In genomic region chr2:88765154-88765948, GRCh38 we compare ENCODE assay signal across 8 cellular contexts.
DNase-seq lines count a peak whose midpoint lies in the region; ATAC-seq and TF ChIP-seq lines count a peak whose summit lies in the region.

No MANE protein-coding gene starts in this region.

- ATAC-seq in HG03135 (IDR thresholded peaks at IDR 0.05; ENCODE audit: unreplicated experiment) (peak; percentile 62), thoracic aorta (ENCODE audit: insufficient number of reproducible peaks, low FRiP score, low read depth) (no peak), HG03378 (IDR thresholded peaks at IDR 0.05; ENCODE audit: unreplicated experiment) (no peak)

- H3K4me1 ChIP-seq in thoracic aorta (ENCODE audit: control insufficient read depth in 1 of 2, low read depth in 2 of 2): peaks cover 0 to 11% of the 10 kb centered on the region in 2 donors

- H3K9me3 ChIP-seq in thoracic aorta: no peaks in the 10 kb centered on the region

- no peaks in the 10 kb centered on the region for H3K36me3 ChIP-seq in thoracic aorta

- peak; percentile 80 for DNase-seq in DMS153 (lab: John Stamatoyannopoulos, UW)
- DNase-seq in SW 1271 (lab: John Stamatoyannopoulos, UW): peak; percentile 32 to 74
- peak; percentile 50 for DNase-seq in dermis blood vessel endothelial cell
- DNase-seq in midbrain (lab: John Stamatoyannopoulos, UW): peak; percentile 3
- DNase-seq in thoracic aorta (ENCODE audit: low spot score): no peak
- DNase-seq in GOT3 (lab: John Stamatoyannopoulos, UW): no peak

- H3K27ac ChIP-seq in thoracic aorta: no peak overlapping the region

- no peak for TF ChIP-seq CTCF in thoracic aorta (IDR thresholded peaks at IDR 0.05)

- peak overlapping the region; percentile 47 for H3K4me3 ChIP-seq in thoracic aorta

- no peaks in the 10 kb centered on the region for H3K27me3 ChIP-seq in thoracic aorta (replicated peaks; ENCODE audit: insufficient read depth)

Comparison
In these comparisons a context has a peak if more than half of its experiments do, and no peak if none do; other contexts are left out.
1. DNase-seq: peak in DMS153 (single experiment), SW 1271 (2 of 2), dermis blood vessel endothelial cell (single experiment) and midbrain (single experiment); none in thoracic aorta (single experiment) and GOT3 (single experiment).